ENCODE assay signal across 11 cellular contexts in genomic region chr7:3260425-3260762, GRCh38. TPM values are rescaled to one million over a fixed set of nuclear protein-coding genes. Genes with fewer than 3 reads are reported as not detected.
A peak's percentile ranks its signal among the peaks of the same experiment; 100 is the strongest.
DNase-seq lines count a peak whose midpoint lies in the region; ATAC-seq and TF ChIP-seq lines count a peak whose summit lies in the region.
"Had no signal": no experiment of that assay in that cellular context is flagged by ENCODE, and none has a peak within 500 bp of the region (broad histone marks: within the 10 kb centered on the region; RNA-seq: fewer than 3 reads in every experiment).

No MANE protein-coding gene starts in this region.

- H2BK12ac ChIP-seq in trophoblast cell (ENCODE audit: low read length), result peak overlapping the region; percentile 90

- H2AFZ ChIP-seq in trophoblast cell (ENCODE audit: insufficient read depth, low read length, poor library complexity), result no peak overlapping the region

- ATAC-seq in CD4-positive, alpha-beta T cell (ENCODE audit: poor library complexity), result no peak
- ATAC-seq in GM21576 (IDR thresholded peaks at IDR 0.05; ENCODE audit: unreplicated experiment), result no peak

- H3K9me3 Mint-ChIP-seq in CD4-positive, alpha-beta T cell, result no peaks in the 10 kb centered on the region

- peaks cover 6% of the 10 kb centered on the region for H3K79me2 ChIP-seq in trophoblast cell (ENCODE audit: control insufficient read depth, insufficient read depth, low read length, poor library complexity)

- peak overlapping the region; percentile 60 for H2AK5ac ChIP-seq in trophoblast cell (ENCODE audit: low read length)

- DNase-seq in CD4-positive, alpha-beta T cell, result no peak
- peak; percentile 87 for DNase-seq in NCI-H524 treated with DMSO at 0.1 percent for 48 hours (lab: John Stamatoyannopoulos, UW)
- DNase-seq in fibroblast of peridontal ligament (ENCODE audit: extremely low read depth), result peak; percentile 12
- peak; percentile 23 to 63 for DNase-seq in trophoblast cell
- DNase-seq in thyroid gland, result no peak
- DNase-seq in OCI-M2 (lab: John Stamatoyannopoulos, UW; ENCODE audit: unreplicated experiment), result no peak
- DNase-seq in GM13977 (ENCODE audit: low spot score), result no peak
- DNase-seq: activated effector memory CD4-positive, alpha-beta T cell treated with anti-CD3 and anti-CD28 coated beads, Interleukin-2, amount 50 U/mL, for 16 hours; NK-92 treated with Interleukin-12 subunit alpha and Interleukin-12 subunit beta, amount 100 ng/mL, for 24 hours had no signal

- no peak for TF ChIP-seq CTCF in CD4-positive, alpha-beta T cell (IDR thresholded peaks at IDR 0.05)
- no peak for TF ChIP-seq CTCF in thyroid gland (IDR thresholded peaks at IDR 0.05)
- TF ChIP-seq CTCF in GM13977 (IDR thresholded peaks at IDR 0.05; ENCODE audit: extremely low read depth, insufficient read depth, missing control alignments), result no peak

- intact Hi-C loops in CD4-positive, alpha-beta T cell (cut with DNase I, micrococcal nuclease), result no loop called here
- intact Hi-C loops in thyroid gland (cut with DNase I), result no loop called here

- in situ Hi-C loops in GM13977 (cut with MboI; ENCODE audit: low pct_unique_long_range_greater_than_20kb, low sequenced_read_pairs, unreplicated experiment), result no loop called here

- no peaks in the 10 kb centered on the region for H3K4me1 Mint-ChIP-seq in CD4-positive, alpha-beta T cell (ENCODE audit: low read depth)

- WGBS in trophoblast cell (ENCODE audit: extremely low coverage, insufficient coverage, insufficient read length), result no CpG with 5 or more reads among the region's 10 CpGs
- WGBS in thyroid gland, 2 donors, result 60 to 74% methylated on average over 10 of the region's 10 CpGs

- H3K4me2 ChIP-seq in trophoblast cell (ENCODE audit: low read length), result no peak overlapping the region

- POLR2A ChIA-PET in CD4-positive, alpha-beta T cell (lab: Charles Lee), result no interaction called here

- peak overlapping the region; percentile 99 for H2BK5ac ChIP-seq in trophoblast cell (ENCODE audit: low read depth, low read length, poor library complexity)

- H3K27me3 ChIP-seq in CD4-positive, alpha-beta T cell (ENCODE audit: control insufficient read depth, insufficient read depth, low read length), result peaks cover 7% of the 10 kb centered on the region
- H3K27me3 ChIP-seq in trophoblast cell (ENCODE audit: insufficient read depth, low read length) (no peaks in the 10 kb centered on the region), thyroid gland (no peaks in the 10 kb centered on the region)

- peaks cover 29 to 31% of the 10 kb centered on the region in 2 experiments for H3K4me1 ChIP-seq in trophoblast cell (ENCODE audit: control insufficient read depth in 1 of 2, insufficient read depth in 2 of 2, low read length in 2 of 2)
- no peaks in the 10 kb centered on the region for H3K4me1 ChIP-seq in thyroid gland

- peaks cover 53% of the 10 kb centered on the region for H3K79me1 ChIP-seq in trophoblast cell (ENCODE audit: low read length)

- H3K36me3 Mint-ChIP-seq in CD4-positive, alpha-beta T cell (ENCODE audit: low read depth), result no peaks in the 10 kb centered on the region

- peaks cover 38% of the 10 kb centered on the region for H3K27me3 Mint-ChIP-seq in CD4-positive, alpha-beta T cell

- peak overlapping the region; percentile 96 for H4K91ac ChIP-seq in trophoblast cell (ENCODE audit: low read depth, low read length)

- no peak overlapping the region for H3K23ac ChIP-seq in trophoblast cell (ENCODE audit: low read length)

- H3K4me3 Mint-ChIP-seq in CD4-positive, alpha-beta T cell, result peak overlapping the region; percentile 22

- H3K4ac ChIP-seq in trophoblast cell (ENCODE audit: low read depth, low read length), result peak overlapping the region; percentile 34

- H3K14ac ChIP-seq in trophoblast cell (ENCODE audit: low read length), result peak overlapping the region; percentile 88

- H4K8ac ChIP-seq in trophoblast cell (ENCODE audit: low read depth, low read length), result peak overlapping the region; percentile 72

- peak overlapping the region; percentile 99 for H2BK120ac ChIP-seq in trophoblast cell (ENCODE audit: insufficient read depth, low read length, poor library complexity)

- H4K12ac ChIP-seq in trophoblast cell (ENCODE audit: low read depth, low read length), result peak overlapping the region; percentile 26

- H3K9me3 ChIP-seq in CD4-positive, alpha-beta T cell (ENCODE audit: control insufficient read depth, low read length), result no peaks in the 10 kb centered on the region
- H3K9me3 ChIP-seq in trophoblast cell (ENCODE audit: insufficient read depth, low read depth, low read length) (no peaks in the 10 kb centered on the region), thyroid gland (no peaks in the 10 kb centered on the region)

- no peak overlapping the region for H3K9ac ChIP-seq in trophoblast cell (ENCODE audit: low read length)

- no peak overlapping the region for H3K27ac ChIP-seq in CD4-positive, alpha-beta T cell (ENCODE audit: low read depth, low read length)
- H3K27ac ChIP-seq in trophoblast cell (ENCODE audit: low read depth, low read length) (peak overlapping the region; percentile 91), thyroid gland (no peak overlapping the region)

- no peak overlapping the region for H3K18ac ChIP-seq in trophoblast cell (ENCODE audit: low read length)

- CTCF ChIA-PET in CD4-positive, alpha-beta T cell (lab: Charles Lee), result no interaction called here

- H3K4me3 ChIP-seq in trophoblast cell (ENCODE audit: low read depth, low read length) (no peak overlapping the region), thyroid gland (replicated peaks in 1 of 3) (no peak overlapping the region)
- H3K4me3 ChIP-seq: lung had no signal

- no peak overlapping the region for H3K27ac Mint-ChIP-seq in CD4-positive, alpha-beta T cell

- no peak for TF ChIP-seq POLR2A in thyroid gland (IDR thresholded peaks at IDR 0.05)

- H3K36me3 ChIP-seq in trophoblast cell (ENCODE audit: control insufficient read depth in 1 of 2, insufficient read depth in 2 of 2, low read length in 2 of 2) (peaks cover 0 to 2% of the 10 kb centered on the region in 2 experiments), thyroid gland (no peaks in the 10 kb centered on the region)

RNA-seq across cellular contexts. Expression of gene SDK1, which starts 40.7 kb away (rescaled TPM):
- total RNA-seq in CD4-positive, alpha-beta T cell, result 1 to 10 TPM; 1.1 to 1.3 TPM
- 24.7 and 25.7 TPM in 2 replicates for polyA plus RNA-seq in trophoblast cell (2013)
- total RNA-seq in thyroid gland, result 1 to 10 TPM; 1.3 to 5.0 (median 2.0) TPM

Comparison
In these comparisons a context has a peak if more than half of its experiments do, and no peak if none do; other contexts are left out.
1. DNase-seq: peak in NCI-H524 treated with DMSO at 0.1 percent for 48 hours (single experiment), fibroblast of peridontal ligament (single experiment) and trophoblast cell (2 of 2); none in CD4-positive, alpha-beta T cell (0 of 10), thyroid gland (0 of 2), OCI-M2 (single experiment) and GM13977 (single experiment).